In the genomic region with DNA sequence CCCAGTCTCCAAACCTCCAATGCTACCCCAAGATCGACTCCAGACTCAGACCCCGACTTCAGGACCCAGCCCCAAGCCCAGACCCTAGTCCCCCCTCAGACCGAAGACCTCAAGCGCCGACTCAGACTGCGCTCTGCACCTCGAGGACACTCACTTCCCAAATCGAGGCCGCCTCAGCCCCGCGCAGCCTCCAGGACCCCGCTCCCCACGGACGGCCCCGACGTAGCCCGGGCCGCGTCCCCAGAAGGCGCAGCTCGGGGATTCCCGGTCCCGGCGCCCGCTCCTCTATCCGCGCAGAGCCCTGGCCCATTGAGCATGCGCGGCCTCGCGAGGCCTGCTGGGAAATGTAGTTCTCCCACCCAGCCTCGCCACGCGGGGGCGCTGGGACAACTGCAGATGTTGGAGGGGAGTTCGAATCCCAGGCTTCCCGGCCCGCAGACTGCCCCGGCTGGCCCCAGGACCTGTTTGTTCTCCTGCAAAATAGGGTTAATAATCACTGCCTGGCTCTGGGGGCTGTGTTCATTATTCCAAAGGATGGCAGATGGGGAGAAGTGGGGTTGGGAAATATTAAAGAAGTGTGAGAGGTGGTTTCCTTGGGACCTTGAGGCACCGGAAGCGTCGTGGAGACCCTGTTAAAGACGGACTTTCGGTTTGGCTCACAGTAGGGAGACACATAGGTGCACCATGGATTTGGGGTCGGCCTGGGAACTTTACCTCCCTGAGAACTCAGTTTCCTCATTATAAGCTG, we compare ENCODE assay signal across 1 cellular context.
TF ChIP-seq lines count a peak whose summit lies in the region.

A gene with protein sequence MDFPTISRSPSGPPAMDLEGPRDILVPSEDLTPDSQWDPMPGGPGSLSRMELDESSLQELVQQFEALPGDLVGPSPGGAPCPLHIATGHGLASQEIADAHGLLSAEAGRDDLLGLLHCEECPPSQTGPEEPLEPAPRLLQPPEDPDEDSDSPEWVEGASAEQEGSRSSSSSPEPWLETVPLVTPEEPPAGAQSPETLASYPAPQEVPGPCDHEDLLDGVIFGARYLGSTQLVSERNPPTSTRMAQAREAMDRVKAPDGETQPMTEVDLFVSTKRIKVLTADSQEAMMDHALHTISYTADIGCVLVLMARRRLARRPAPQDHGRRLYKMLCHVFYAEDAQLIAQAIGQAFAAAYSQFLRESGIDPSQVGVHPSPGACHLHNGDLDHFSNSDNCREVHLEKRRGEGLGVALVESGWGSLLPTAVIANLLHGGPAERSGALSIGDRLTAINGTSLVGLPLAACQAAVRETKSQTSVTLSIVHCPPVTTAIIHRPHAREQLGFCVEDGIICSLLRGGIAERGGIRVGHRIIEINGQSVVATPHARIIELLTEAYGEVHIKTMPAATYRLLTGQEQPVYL (minus strand): TSS at position 311 of the 748 bp plus-strand sequence. CDS start 1,428 bp downstream, outside the sequence.

TF ChIP-seq in SK-N-SH, 30 proteins besides CTCF, POLR2A, EP300 and RAD21 (continued from another document):
- TF ChIP-seq SMC3 (IDR thresholded peaks at IDR 0.05; ENCODE audit: low read depth, low read length) (no peak), PBX3 (IDR thresholded peaks at IDR 0.05) (no peak), MEF2A (IDR thresholded peaks at IDR 0.05; ENCODE audit: borderline replicate concordance, low read depth) (no peak), CHD2 (IDR thresholded peaks at IDR 0.05; ENCODE audit: low read length, partially characterized antibody) (peak; percentile 80), EZH2phosphoT487 (IDR thresholded peaks at IDR 0.05; ENCODE audit: borderline replicate concordance, low read depth) (no peak), GABPA (IDR thresholded peaks at IDR 0.05; ENCODE audit: low read depth) (peak; percentile 21; the same call in 1 of the 2 replicates), FOXM1 (IDR thresholded peaks at IDR 0.05; ENCODE audit: low read depth) (no peak), IRF3 (IDR thresholded peaks at IDR 0.05; ENCODE audit: low read depth, low read length) (no peak), MXI1 (IDR thresholded peaks at IDR 0.05; ENCODE audit: low read depth, low read length) (no peak; the same call in 1 of the 2 replicates)
- TF ChIP-seq, protein P1, sequence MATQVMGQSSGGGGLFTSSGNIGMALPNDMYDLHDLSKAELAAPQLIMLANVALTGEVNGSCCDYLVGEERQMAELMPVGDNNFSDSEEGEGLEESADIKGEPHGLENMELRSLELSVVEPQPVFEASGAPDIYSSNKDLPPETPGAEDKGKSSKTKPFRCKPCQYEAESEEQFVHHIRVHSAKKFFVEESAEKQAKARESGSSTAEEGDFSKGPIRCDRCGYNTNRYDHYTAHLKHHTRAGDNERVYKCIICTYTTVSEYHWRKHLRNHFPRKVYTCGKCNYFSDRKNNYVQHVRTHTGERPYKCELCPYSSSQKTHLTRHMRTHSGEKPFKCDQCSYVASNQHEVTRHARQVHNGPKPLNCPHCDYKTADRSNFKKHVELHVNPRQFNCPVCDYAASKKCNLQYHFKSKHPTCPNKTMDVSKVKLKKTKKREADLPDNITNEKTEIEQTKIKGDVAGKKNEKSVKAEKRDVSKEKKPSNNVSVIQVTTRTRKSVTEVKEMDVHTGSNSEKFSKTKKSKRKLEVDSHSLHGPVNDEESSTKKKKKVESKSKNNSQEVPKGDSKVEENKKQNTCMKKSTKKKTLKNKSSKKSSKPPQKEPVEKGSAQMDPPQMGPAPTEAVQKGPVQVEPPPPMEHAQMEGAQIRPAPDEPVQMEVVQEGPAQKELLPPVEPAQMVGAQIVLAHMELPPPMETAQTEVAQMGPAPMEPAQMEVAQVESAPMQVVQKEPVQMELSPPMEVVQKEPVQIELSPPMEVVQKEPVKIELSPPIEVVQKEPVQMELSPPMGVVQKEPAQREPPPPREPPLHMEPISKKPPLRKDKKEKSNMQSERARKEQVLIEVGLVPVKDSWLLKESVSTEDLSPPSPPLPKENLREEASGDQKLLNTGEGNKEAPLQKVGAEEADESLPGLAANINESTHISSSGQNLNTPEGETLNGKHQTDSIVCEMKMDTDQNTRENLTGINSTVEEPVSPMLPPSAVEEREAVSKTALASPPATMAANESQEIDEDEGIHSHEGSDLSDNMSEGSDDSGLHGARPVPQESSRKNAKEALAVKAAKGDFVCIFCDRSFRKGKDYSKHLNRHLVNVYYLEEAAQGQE (IDR thresholded peaks at IDR 0.05; ENCODE audit: low read depth, low read length) = no peak
